10 cellular contexts compared by ENCODE assay signal in the genomic region with DNA sequence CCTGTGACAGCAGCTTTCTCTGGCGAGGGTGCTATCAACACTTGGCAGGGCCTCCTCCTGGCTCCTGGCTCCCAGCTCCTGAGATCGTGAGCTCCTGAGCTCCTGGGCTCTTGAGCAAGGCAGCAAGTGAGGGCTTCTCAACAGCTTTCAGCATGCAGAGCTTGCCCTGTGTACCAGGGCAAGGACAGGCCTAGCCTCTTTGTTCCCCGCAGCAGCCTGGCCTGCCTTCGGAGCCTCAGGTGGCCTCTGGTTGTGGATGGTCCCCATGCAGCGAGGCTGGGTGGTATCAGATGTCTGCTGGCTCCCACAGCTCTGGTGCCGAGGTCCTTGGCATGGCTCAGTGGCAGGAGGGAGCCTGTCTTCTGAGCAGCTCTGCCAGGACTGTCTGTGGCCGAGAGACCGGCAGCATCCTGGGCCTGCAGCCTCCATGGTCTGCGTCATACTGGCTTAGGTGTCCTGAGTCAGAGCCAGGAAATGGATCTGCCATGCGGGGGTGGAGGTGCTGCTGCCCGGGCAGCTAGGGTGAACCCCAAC. TPM values are rescaled to one million over a fixed set of nuclear protein-coding genes. Genes with fewer than 3 reads are reported as not detected.
DNase-seq lines count a peak whose midpoint lies in the region; ATAC-seq and TF ChIP-seq lines count a peak whose summit lies in the region.
"Had no signal": no experiment of that assay in that cellular context is flagged by ENCODE, and none has a peak within 500 bp of the region (broad histone marks: within the 10 kb centered on the region; RNA-seq: fewer than 3 reads in every experiment).

No MANE protein-coding gene starts in this region.

- no peaks in the 10 kb centered on the region for H3K9me3 ChIP-seq in BLaER1

- peak overlapping the region; percentile 74 for H3K27ac Mint-ChIP-seq in osteocyte (ENCODE audit: unreplicated experiment)
- peak overlapping the region in 1 of 10 donors; percentile 89 for H3K27ac Mint-ChIP-seq in naive thymus-derived CD8-positive, alpha-beta T cell
- H3K27ac Mint-ChIP-seq: IgD-negative memory B cell, memory B cell had no signal

- peaks cover 100% of the 10 kb centered on the region for H3K4me1 ChIP-seq in BLaER1

- H3K36me3 ChIP-seq in BLaER1 = peaks cover 38% of the 10 kb centered on the region

- H3K27me3 ChIP-seq in BLaER1 = no peaks in the 10 kb centered on the region

- POLR2A ChIA-PET in naive thymus-derived CD8-positive, alpha-beta T cell (lab: Charles Lee) = no interaction called here

- DNase-seq in RKO (ENCODE audit: low spot score) (peak; percentile 77), foreskin fibroblast (peak; percentile 78 to 86), osteocyte (ENCODE audit: extremely low spot score, unreplicated experiment) (no peak), NCI-H2196 treated with DMSO at 0.1 percent for 48 hours (lab: John Stamatoyannopoulos, UW; ENCODE audit: unreplicated experiment) (no peak)
- DNase-seq in naive thymus-derived CD8-positive, alpha-beta T cell = no peak

- peaks cover 3% of the 10 kb centered on the region for H3K36me3 Mint-ChIP-seq in osteocyte (ENCODE audit: unreplicated experiment)
- H3K36me3 Mint-ChIP-seq in naive thymus-derived CD8-positive, alpha-beta T cell = peaks cover 0 to 5% (median 0%) of the 10 kb centered on the region in 3 donors
- H3K36me3 Mint-ChIP-seq: IgD-negative memory B cell, memory B cell had no signal

- peak overlapping the region; percentile 84 for H3K27ac ChIP-seq in BLaER1

- ATAC-seq in HG02885 (IDR thresholded peaks at IDR 0.05; ENCODE audit: poor library complexity, unreplicated experiment) = no peak
- ATAC-seq in naive thymus-derived CD8-positive, alpha-beta T cell = no peak
- no peak for ATAC-seq in HG03045 (IDR thresholded peaks at IDR 0.05; ENCODE audit: unreplicated experiment)

- H3K27me3 Mint-ChIP-seq in osteocyte (ENCODE audit: unreplicated experiment) = no peaks in the 10 kb centered on the region
- H3K27me3 Mint-ChIP-seq in naive thymus-derived CD8-positive, alpha-beta T cell = no peaks in the 10 kb centered on the region

- peaks cover 64% of the 10 kb centered on the region for H3K4me1 Mint-ChIP-seq in osteocyte (ENCODE audit: unreplicated experiment)
- peaks cover 26 to 68% (median 50%) of the 10 kb centered on the region in 4 donors for H3K4me1 Mint-ChIP-seq in naive thymus-derived CD8-positive, alpha-beta T cell

- no peak for TF ChIP-seq CTCF in foreskin fibroblast (IDR thresholded peaks at IDR 0.05; ENCODE audit: low read depth, low read length)
- TF ChIP-seq CTCF in osteocyte (IDR thresholded peaks at IDR 0.05) = no peak

- H3K4me3 Mint-ChIP-seq in osteocyte (ENCODE audit: unreplicated experiment) = no peak overlapping the region
- H3K4me3 Mint-ChIP-seq in naive thymus-derived CD8-positive, alpha-beta T cell = no peak overlapping the region
- H3K4me3 Mint-ChIP-seq: IgD-negative memory B cell, memory B cell had no signal

- peak overlapping the region; percentile 85 for H3K4me2 ChIP-seq in BLaER1

- no peaks in the 10 kb centered on the region for H3K9me3 Mint-ChIP-seq in osteocyte (ENCODE audit: unreplicated experiment)
- no peaks in the 10 kb centered on the region for H3K9me3 Mint-ChIP-seq in naive thymus-derived CD8-positive, alpha-beta T cell
- H3K9me3 Mint-ChIP-seq: IgD-negative memory B cell, memory B cell had no signal

- peaks cover 99% of the 10 kb centered on the region for H4K20me1 ChIP-seq in BLaER1

- peak overlapping the region; percentile 72 for H3K9ac ChIP-seq in BLaER1

- H3K4me3 ChIP-seq in BLaER1 (no peak overlapping the region), foreskin fibroblast (ENCODE audit: low read depth in 1 of 2, low read length in 2 of 2) (no peak overlapping the region)

RNA-seq across cellular contexts. Expression of a gene that starts 44.2 kb away (rescaled TPM):
- total RNA-seq in osteocyte = 90.5 and 96.0 TPM in 2 replicates
- 10 to 100 TPM; 11.2 to 11.6 TPM for total RNA-seq in naive thymus-derived CD8-positive, alpha-beta T cell
- polyA plus RNA-seq in naive thymus-derived CD8-positive, alpha-beta T cell = 1 to 10 TPM; 1.4 to 2.7 (median 2.6) TPM

Comparison
In these comparisons a context has a peak if more than half of its experiments do, and no peak if none do; other contexts are left out.
1. DNase-seq: peak in RKO (single experiment) and foreskin fibroblast (2 of 2); none in osteocyte (single experiment), naive thymus-derived CD8-positive, alpha-beta T cell (0 of 10) and NCI-H2196 treated with DMSO at 0.1 percent for 48 hours (single experiment).